In genomic region chr22:26610072-26610958, GRCh38 we compare ENCODE assay signal across 9 cellular contexts. TPM values are rescaled to one million over a fixed set of nuclear protein-coding genes. Genes with fewer than 3 reads are reported as not detected.
DNase-seq lines count a peak whose midpoint lies in the region; ATAC-seq and TF ChIP-seq lines count a peak whose summit lies in the region.
"Had no signal": no experiment of that assay in that cellular context is flagged by ENCODE, and none has a peak within 500 bp of the region (broad histone marks: within the 10 kb centered on the region; RNA-seq: fewer than 3 reads in every experiment).

No MANE protein-coding gene starts in this region.

- no peaks in the 10 kb centered on the region for H3K36me3 Mint-ChIP-seq in activated CD4-positive, alpha-beta T cell treated with anti-CD3 and anti-CD28 coated beads, Interleukin-2, amount 10 ng/mL, durations not matched to agents 7 days and 5 days (ENCODE audit: low read depth)

- no peaks in the 10 kb centered on the region for H3K9me2 ChIP-seq in DOHH2 (replicated peaks; ENCODE audit: control insufficient read depth, low read length)

- ATAC-seq in GM19438 (IDR thresholded peaks at IDR 0.05; ENCODE audit: low read depth, unreplicated experiment), result peak; percentile 82
- ATAC-seq in HG03378 (IDR thresholded peaks at IDR 0.05; ENCODE audit: unreplicated experiment), result peak; percentile 72

- H3K4me3 Mint-ChIP-seq in activated CD4-positive, alpha-beta T cell treated with anti-CD3 and anti-CD28 coated beads, Interleukin-2, amount 10 ng/mL, durations not matched to agents 7 days and 5 days, result peak overlapping the region; percentile 18

- H3K9me3 ChIP-seq in DOHH2 (ENCODE audit: control insufficient read depth, insufficient read depth, low read length), result no peaks in the 10 kb centered on the region

- no peaks in the 10 kb centered on the region for H3K79me2 ChIP-seq in DOHH2 (ENCODE audit: control insufficient read depth, low read length)

- peaks cover 26% of the 10 kb centered on the region for H3K4me1 Mint-ChIP-seq in activated CD4-positive, alpha-beta T cell treated with anti-CD3 and anti-CD28 coated beads, Interleukin-2, amount 10 ng/mL, durations not matched to agents 7 days and 5 days

- no peak overlapping the region for H3K27ac ChIP-seq in DOHH2 (ENCODE audit: low read depth, low read length)

- no peaks in the 10 kb centered on the region for H3F3A ChIP-seq in DOHH2 (ENCODE audit: control insufficient read depth, insufficient read depth)

- peak; percentile 60 for DNase-seq in activated CD4-positive, alpha-beta T cell treated with anti-CD3 and anti-CD28 coated beads, Interleukin-2, amount 10 ng/mL, durations not matched to agents 7 days and 5 days
- DNase-seq in foreskin melanocyte, result peak; percentile 74
- peak; percentile 90 for DNase-seq in stromal cell of bone marrow (ENCODE audit: low read depth)
- DNase-seq in NCI-H146 (lab: John Stamatoyannopoulos, UW), result no peak
- no peak for DNase-seq in NCI-H1092 (lab: John Stamatoyannopoulos, UW)

- H3K4me2 ChIP-seq in DOHH2 (ENCODE audit: low read length), result 0 out of 2 replicates have a peak overlapping the region, but pooled peaks have one; percentile 17

- H3K36me3 ChIP-seq in DOHH2 (ENCODE audit: control insufficient read depth, low read length), result no peaks in the 10 kb centered on the region

- POLR2A ChIA-PET in activated CD4-positive, alpha-beta T cell treated with anti-CD3 and anti-CD28 coated beads, Interleukin-2, amount 10 ng/mL, durations not matched to agents 7 days and 5 days (lab: Charles Lee), result no interaction called here

- no peak for TF ChIP-seq CTCF in DOHH2 (IDR thresholded peaks at IDR 0.05; ENCODE audit: low read depth, low read length, poor library complexity, severe bottlenecking)

- no peak overlapping the region for H3K4me3 ChIP-seq in DOHH2 (ENCODE audit: low read length)

- H3K4me1 ChIP-seq in DOHH2 (ENCODE audit: control insufficient read depth, low read length), result peaks cover 21% of the 10 kb centered on the region

- peak overlapping the region; percentile 76 for H3K27ac Mint-ChIP-seq in activated CD4-positive, alpha-beta T cell treated with anti-CD3 and anti-CD28 coated beads, Interleukin-2, amount 10 ng/mL, durations not matched to agents 7 days and 5 days

- H3K27me3 ChIP-seq in DOHH2 (ENCODE audit: control insufficient read depth, low read length), result peaks cover 21% of the 10 kb centered on the region

- H3K9me3 Mint-ChIP-seq in activated CD4-positive, alpha-beta T cell treated with anti-CD3 and anti-CD28 coated beads, Interleukin-2, amount 10 ng/mL, durations not matched to agents 7 days and 5 days, result no peaks in the 10 kb centered on the region

- peaks cover 17% of the 10 kb centered on the region for H3K27me3 Mint-ChIP-seq in activated CD4-positive, alpha-beta T cell treated with anti-CD3 and anti-CD28 coated beads, Interleukin-2, amount 10 ng/mL, durations not matched to agents 7 days and 5 days

- H4K20me1 ChIP-seq in DOHH2 (ENCODE audit: control insufficient read depth, insufficient read depth, low read depth, low read length), result no peaks in the 10 kb centered on the region

- CTCF ChIA-PET in activated CD4-positive, alpha-beta T cell treated with anti-CD3 and anti-CD28 coated beads, Interleukin-2, amount 10 ng/mL, durations not matched to agents 7 days and 5 days (lab: Charles Lee), result interaction anchor here (0.5 to 1.6 kb wide), 4 partner anchors 16 to 107 kb away, joined by 3 to 5 read pairs (median 4); no protein-coding TSS in a partner anchor

RNA-seq across cellular contexts. Expression of gene CRYBB1, which starts 7.5 kb away (rescaled TPM):
- total RNA-seq in activated CD4-positive, alpha-beta T cell treated with anti-CD3 and anti-CD28 coated beads, Interleukin-2, amount 10 ng/mL, durations not matched to agents 7 days and 5 days, result not detected
- total RNA-seq: NCI-H460 had no signal

RNA-seq across cellular contexts. Expression of gene CRYBA4, which starts 11.4 kb away (rescaled TPM):
- not detected for total RNA-seq in activated CD4-positive, alpha-beta T cell treated with anti-CD3 and anti-CD28 coated beads, Interleukin-2, amount 10 ng/mL, durations not matched to agents 7 days and 5 days
- total RNA-seq: NCI-H460 had no signal

RNA-seq across cellular contexts. Expression of gene TPST2, which starts 20.4 kb away (rescaled TPM):
- 10 to 100 TPM; 25.9 to 26.3 TPM for total RNA-seq in activated CD4-positive, alpha-beta T cell treated with anti-CD3 and anti-CD28 coated beads, Interleukin-2, amount 10 ng/mL, durations not matched to agents 7 days and 5 days

RNA-seq across cellular contexts. Expression of gene MIAT, which starts 47.1 kb away (rescaled TPM):
- total RNA-seq in activated CD4-positive, alpha-beta T cell treated with anti-CD3 and anti-CD28 coated beads, Interleukin-2, amount 10 ng/mL, durations not matched to agents 7 days and 5 days, result 10 to 100 TPM; 37.8 to 44.4 TPM

Comparison
In these comparisons a context has a peak if more than half of its experiments do, and no peak if none do; other contexts are left out.
1. DNase-seq: peak in activated CD4-positive, alpha-beta T cell treated with anti-CD3 and anti-CD28 coated beads, Interleukin-2, amount 10 ng/mL, durations not matched to agents 7 days and 5 days (single experiment), foreskin melanocyte (single experiment) and stromal cell of bone marrow (single experiment); none in NCI-H146 (single experiment) and NCI-H1092 (single experiment).